32 cellular contexts compared by ENCODE assay signal in genomic region chr7:21636694-21637093, GRCh38.
"Had no signal": no experiment of that assay in that cellular context is flagged by ENCODE, and none has a peak within 500 bp of the region (broad histone marks: within the 10 kb centered on the region; RNA-seq: fewer than 3 reads in every experiment).

No MANE protein-coding gene starts in this region.

- ATAC-seq: activated CD8-positive, alpha-beta memory T cell treated with anti-CD3 and anti-CD28 coated beads, Interleukin-2, amount 10 ng/mL, durations not matched to agents 7 days and 5 days; SK-N-SH treated with all-trans-retinoic acid at 6 μM for 48 hours had no signal

- H3K36me3 ChIP-seq: cardiac muscle cell, colonic mucosa, MG63 had no signal

- H3K4me3 ChIP-seq: cardiac muscle cell, colonic mucosa, MG63 had no signal

- H3K27ac ChIP-seq: cardiac muscle cell, colonic mucosa, VCaP had no signal

- H3K9me3 ChIP-seq: colonic mucosa, MG63 had no signal

- H3K4me1 ChIP-seq: colonic mucosa had no signal

- H3K27me3 ChIP-seq: cardiac muscle cell, colonic mucosa, MG63 had no signal

- DNase-seq: activated B cell treated with CpG ODN at 0.5 μM for 24 hours; activated CD4-positive, alpha-beta memory T cell treated with anti-CD3 and anti-CD28 coated beads for 36 hours; activated CD4-positive, alpha-beta T cell treated with anti-CD3 and anti-CD28 coated beads for 4 hours; activated CD4-positive, alpha-beta T cell treated with anti-CD3 and anti-CD28 coated beads, Interleukin-2, amount 50 U/mL, for 1 hour; activated CD4-positive, CD25-positive, alpha-beta regulatory T cell treated with anti-CD3 and anti-CD28 coated beads, Interleukin-2, amount 50 U/mL, for 72 hours; activated CD8-positive, alpha-beta memory T cell treated with anti-CD3 and anti-CD28 coated beads for 24 hours; activated CD8-positive, alpha-beta memory T cell treated with anti-CD3 and anti-CD28 coated beads, Interleukin-2, amount 10 ng/mL, durations not matched to agents 7 days and 5 days; activated CD8-positive, alpha-beta memory T cell treated with anti-CD3 and anti-CD28 coated beads, Interleukin-2, amount 50 U/mL, for 48 hours; activated effector memory CD4-positive, alpha-beta T cell treated with Interleukin-2 at 50 U/mL for 16 hours; activated naive CD4-positive, alpha-beta T cell; activated naive CD4-positive, alpha-beta T cell treated with anti-CD3 and anti-CD28 coated beads, Interleukin-2, amount 50 U/mL, for 16 hours; activated naive CD8-positive, alpha-beta T cell treated with anti-CD3 and anti-CD28 coated beads for 36 hours; activated T-cell treated with anti-CD3 and anti-CD28 coated beads, Interleukin-2, amount 50 U/mL, for 48 hours; amniotic stem cell; colonic mucosa; Kasumi-1; MG63; MV-4-11; NCI-H1092; NCI-H1436 treated with DMSO at 0.1 percent for 48 hours; NCI-H1694 treated with DMSO at 0.1 percent for 48 hours; NCI-H2029; NCI-H345; NCI-H524 treated with DMSO at 0.1 percent for 48 hours; NK-92 treated with Interleukin-12 subunit alpha and Interleukin-12 subunit beta, amount 100 ng/mL, for 24 hours; SIG-M5; T-helper 1 cell; T-helper 2 cell; T-helper 9 cell had no signal
